In genomic region chr11:3132831-3133455, GRCh38 we compare ENCODE assay signal across 23 cellular contexts. TPM values are rescaled to one million over a fixed set of nuclear protein-coding genes. Genes with fewer than 3 reads are reported as not detected.
DNase-seq lines count a peak whose midpoint lies in the region; ATAC-seq and TF ChIP-seq lines count a peak whose summit lies in the region.
"Had no signal": no experiment of that assay in that cellular context is flagged by ENCODE, and none has a peak within 500 bp of the region (broad histone marks: within the 10 kb centered on the region; RNA-seq: fewer than 3 reads in every experiment).

No MANE protein-coding gene starts in this region.

- H3K4me3 ChIP-seq in left ventricle myocardium inferior (no peak overlapping the region), aorta (ENCODE audit: low read length in 2 of 2) (no peak overlapping the region), smooth muscle cell (no peak overlapping the region)
- H3K4me3 ChIP-seq: ascending aorta, lower lobe of right lung had no signal

- H3K9ac ChIP-seq in smooth muscle cell (ENCODE audit: low read depth), result no peak overlapping the region

- H3K36me3 ChIP-seq in left ventricle myocardium inferior (peaks cover 2% of the 10 kb centered on the region), aorta (ENCODE audit: control insufficient read depth in 1 of 2, insufficient read depth in 2 of 2, low read length in 1 of 2) (no peaks in the 10 kb centered on the region), smooth muscle cell (ENCODE audit: low read depth) (no peaks in the 10 kb centered on the region)
- H3K36me3 ChIP-seq: lower lobe of right lung, neutrophil had no signal

- 90 to 91% methylated on average over 16 of the region's 16 CpGs for WGBS in aorta, 2 donors
- 97% methylated on average over 16 of the region's 16 CpGs for WGBS in smooth muscle cell (ENCODE audit: low lambda C conversion rate)

- intact Hi-C loops in left ventricle myocardium inferior (cut with micrococcal nuclease), result no loop called here
- intact Hi-C loops in left cardiac atrium (cut with DNase I), result no loop called here
- intact Hi-C loops in aorta (cut with DNase I), result no loop called here

- H3K27me3 ChIP-seq in left ventricle myocardium inferior (ENCODE audit: low read depth) (no peaks in the 10 kb centered on the region), aorta (ENCODE audit: control insufficient read depth in 1 of 2, insufficient read depth in 2 of 2, low read length in 1 of 2) (no peaks in the 10 kb centered on the region), smooth muscle cell (ENCODE audit: low read depth) (no peaks in the 10 kb centered on the region)
- H3K27me3 ChIP-seq: ascending aorta, neutrophil had no signal

- peaks cover 7% of the 10 kb centered on the region for H3K79me2 ChIP-seq in smooth muscle cell (ENCODE audit: low read depth)

- H3K4me2 ChIP-seq in smooth muscle cell, result no peak overlapping the region

- peaks cover 47% of the 10 kb centered on the region for H3K4me1 ChIP-seq in left ventricle myocardium inferior
- H3K4me1 ChIP-seq in aorta (ENCODE audit: control insufficient read depth in 1 of 2, insufficient read depth in 2 of 2, low read length in 2 of 2), result no peaks in the 10 kb centered on the region
- peaks cover 4% of the 10 kb centered on the region for H3K4me1 ChIP-seq in smooth muscle cell (ENCODE audit: low read depth)
- H3K4me1 ChIP-seq: ascending aorta had no signal

- peaks cover 4% of the 10 kb centered on the region for H3K9me3 Mint-ChIP-seq in WTC11
- no peaks in the 10 kb centered on the region for H3K9me3 Mint-ChIP-seq in natural killer cell treated with Interleukin-12 subunit alpha and Interleukin-12 subunit beta and Interleukin-15 and Interleukin-18, amount 100 ng/mL, for 72 hours
- H3K9me3 Mint-ChIP-seq: activated naive CD4-positive, alpha-beta T cell treated with anti-CD3 and anti-CD28 coated beads, Interleukin-2, amount 50 U/mL, for 24 hours; activated T-cell treated with anti-CD3 and anti-CD28 coated beads, Interleukin-2, amount 50 U/mL, for 24 hours; CD8-positive, alpha-beta T cell had no signal

- DNase-seq in left ventricle myocardium inferior, result peak; percentile 9
- no peak for DNase-seq in left cardiac atrium
- DNase-seq in WTC11 (ENCODE audit: low spot score), result peak; percentile 7
- DNase-seq in natural killer cell treated with Interleukin-12 subunit alpha and Interleukin-12 subunit beta and Interleukin-15 and Interleukin-18, amount 100 ng/mL, for 72 hours (ENCODE audit: low spot score), result peak; percentile 39
- peak; percentile 30 to 64 for DNase-seq in aorta
- no peak for DNase-seq in NK-92 (lab: John Stamatoyannopoulos, UW; ENCODE audit: unreplicated experiment)
- no peak for DNase-seq in smooth muscle cell (lab: John Stamatoyannopoulos, UW; ENCODE audit: unreplicated experiment)
- DNase-seq: activated CD4-positive, alpha-beta T cell treated with anti-CD3 and anti-CD28 coated beads for 1 hour; activated CD8-positive, alpha-beta memory T cell treated with anti-CD3 and anti-CD28 coated beads for 24 hours; activated T-cell treated with anti-CD3 and anti-CD28 coated beads, Interleukin-2, amount 50 U/mL, for 24 hours; cerebellar nuclear complex; DMS79; HCEC 1CT; NCI-H146; NCI-H526 treated with DMSO at 0.1 percent for 48 hours; SHP77; stimulated activated CD4-positive, alpha-beta T cell treated with anti-CD3 and anti-CD28 coated beads, Interleukin-15, amount 100 ng/mL, for 24 hours had no signal

- no peak overlapping the region for H3K4me3 Mint-ChIP-seq in WTC11
- H3K4me3 Mint-ChIP-seq in natural killer cell treated with Interleukin-12 subunit alpha and Interleukin-12 subunit beta and Interleukin-15 and Interleukin-18, amount 100 ng/mL, for 72 hours, result no peak overlapping the region
- H3K4me3 Mint-ChIP-seq: activated naive CD4-positive, alpha-beta T cell treated with anti-CD3 and anti-CD28 coated beads, Interleukin-2, amount 50 U/mL, for 24 hours; activated T-cell treated with anti-CD3 and anti-CD28 coated beads, Interleukin-2, amount 50 U/mL, for 24 hours; CD8-positive, alpha-beta T cell had no signal

- H4K20me1 ChIP-seq in smooth muscle cell (ENCODE audit: low read depth), result peaks cover 97% of the 10 kb centered on the region

- H2AFZ ChIP-seq in smooth muscle cell (ENCODE audit: low read depth), result no peak overlapping the region

- TF ChIP-seq CTCF in left ventricle myocardium inferior (IDR thresholded peaks at IDR 0.05; ENCODE audit: borderline replicate concordance) (no peak), WTC11 (IDR thresholded peaks at IDR 0.05) (no peak), smooth muscle cell (IDR thresholded peaks at IDR 0.05; ENCODE audit: borderline replicate concordance, insufficient read depth, poor library complexity, severe bottlenecking) (no peak)

- H3K27ac Mint-ChIP-seq in WTC11, result no peak overlapping the region; the same call in 1 of the 2 replicates
- peak overlapping the region; percentile 31 to 69 for H3K27ac Mint-ChIP-seq in natural killer cell treated with Interleukin-12 subunit alpha and Interleukin-12 subunit beta and Interleukin-15 and Interleukin-18, amount 100 ng/mL, for 72 hours
- H3K27ac Mint-ChIP-seq: activated naive CD4-positive, alpha-beta T cell treated with anti-CD3 and anti-CD28 coated beads, Interleukin-2, amount 50 U/mL, for 24 hours; activated T-cell treated with anti-CD3 and anti-CD28 coated beads, Interleukin-2, amount 50 U/mL, for 24 hours; CD8-positive, alpha-beta T cell had no signal

- no peaks in the 10 kb centered on the region for H3K27me3 Mint-ChIP-seq in WTC11 (ENCODE audit: low read depth)
- no peaks in the 10 kb centered on the region for H3K27me3 Mint-ChIP-seq in natural killer cell treated with Interleukin-12 subunit alpha and Interleukin-12 subunit beta and Interleukin-15 and Interleukin-18, amount 100 ng/mL, for 72 hours
- H3K27me3 Mint-ChIP-seq: activated naive CD4-positive, alpha-beta T cell treated with anti-CD3 and anti-CD28 coated beads, Interleukin-2, amount 50 U/mL, for 24 hours; activated T-cell treated with anti-CD3 and anti-CD28 coated beads, Interleukin-2, amount 50 U/mL, for 24 hours had no signal

- H3F3A ChIP-seq in smooth muscle cell (ENCODE audit: low read depth), result no peaks in the 10 kb centered on the region

- H3K9me3 ChIP-seq in left ventricle myocardium inferior (replicated peaks) (no peaks in the 10 kb centered on the region), aorta (ENCODE audit: control insufficient read depth, low read length) (no peaks in the 10 kb centered on the region), smooth muscle cell (replicated peaks; ENCODE audit: low read depth) (no peaks in the 10 kb centered on the region)
- H3K9me3 ChIP-seq: ascending aorta, lower lobe of right lung, neutrophil had no signal

- no peaks in the 10 kb centered on the region for H3K36me3 Mint-ChIP-seq in WTC11
- no peaks in the 10 kb centered on the region for H3K36me3 Mint-ChIP-seq in natural killer cell treated with Interleukin-12 subunit alpha and Interleukin-12 subunit beta and Interleukin-15 and Interleukin-18, amount 100 ng/mL, for 72 hours
- H3K36me3 Mint-ChIP-seq: activated naive CD4-positive, alpha-beta T cell treated with anti-CD3 and anti-CD28 coated beads, Interleukin-2, amount 50 U/mL, for 24 hours; CD8-positive, alpha-beta T cell had no signal

- CTCF ChIA-PET in WTC11 (lab: Charles Lee), result no interaction called here

- H3K4me1 Mint-ChIP-seq in WTC11, result 0 out of 2 replicates have a peak, but pooled peaks cover 3% of the 10 kb centered on the region
- H3K4me1 Mint-ChIP-seq in natural killer cell treated with Interleukin-12 subunit alpha and Interleukin-12 subunit beta and Interleukin-15 and Interleukin-18, amount 100 ng/mL, for 72 hours (ENCODE audit: low read depth in 2 of 2), result peaks cover 42 to 48% of the 10 kb centered on the region in 2 donors
- H3K4me1 Mint-ChIP-seq: activated naive CD4-positive, alpha-beta T cell treated with anti-CD3 and anti-CD28 coated beads, Interleukin-2, amount 50 U/mL, for 24 hours had no signal

- POLR2A ChIA-PET in WTC11 (lab: Charles Lee), result no interaction called here

- H3K27ac ChIP-seq in left ventricle myocardium inferior (replicated peaks) (no peak overlapping the region), aorta (ENCODE audit: low read depth in 1 of 2, low read length in 2 of 2) (no peak overlapping the region), smooth muscle cell (ENCODE audit: low read depth) (no peak overlapping the region)
- H3K27ac ChIP-seq: ascending aorta, epithelial cell of prostate, lower lobe of right lung, neutrophil had no signal

- ATAC-seq in left cardiac atrium, result no peak
- ATAC-seq in WTC11, result no peak
- no peak for ATAC-seq in natural killer cell treated with Interleukin-12 subunit alpha and Interleukin-12 subunit beta and Interleukin-15 and Interleukin-18, amount 100 ng/mL, for 72 hours
- ATAC-seq in aorta (ENCODE audit: low FRiP score), result no peak
- ATAC-seq: CD8-positive, alpha-beta T cell; lower lobe of right lung had no signal

TF ChIP-seq in WTC11, 78 proteins besides CTCF, POLR2A, EP300 and RAD21:
- TF ChIP-seq ZNF671 (CRISPR knock-in tag; IDR thresholded peaks at IDR 0.05), result no peak
TF ChIP-seq in WTC11: peak in this region for 0.

RNA-seq across cellular contexts. Expression of gene OSBPL5, which starts 32.2 kb away (rescaled TPM):
- total RNA-seq in left ventricle myocardium inferior (11.4 TPM), left cardiac atrium (10 to 100 TPM; 17.3 to 21.0 TPM), WTC11 (2021) (13.1 to 17.7 TPM (median 14.8 TPM) in 3 replicates), aorta (10 to 100 TPM; 64.1 to 69.1 TPM), smooth muscle cell (24.2 and 27.3 TPM in 2 replicates)
- total RNA-seq in natural killer cell treated with Interleukin-12 subunit alpha and Interleukin-12 subunit beta and Interleukin-15 and Interleukin-18, amount 100 ng/mL, for 72 hours, result 10 to 100 TPM; 58.3 to 74.6 TPM
- polyA plus RNA-seq in aorta (10 to 100 TPM; 11.9 to 48.4 TPM), smooth muscle cell (43.4 and 46.0 TPM in 2 replicates)

Comparison
In these comparisons a context has a peak if more than half of its experiments do, and no peak if none do; other contexts are left out.
1. DNase-seq: peak in left ventricle myocardium inferior (single experiment), WTC11 (single experiment), natural killer cell treated with Interleukin-12 subunit alpha and Interleukin-12 subunit beta and Interleukin-15 and Interleukin-18, amount 100 ng/mL, for 72 hours (single experiment) and aorta (2 of 2); none in left cardiac atrium (single experiment), NK-92 (single experiment) and smooth muscle cell (single experiment).